17 cellular contexts compared by ENCODE assay signal in genomic region chr19:19551862-19552192, GRCh38. TPM values are rescaled to one million over a fixed set of nuclear protein-coding genes. Genes with fewer than 3 reads are reported as not detected.
A peak's percentile ranks its signal among the peaks of the same experiment; 100 is the strongest.
DNase-seq lines count a peak whose midpoint lies in the region; ATAC-seq and TF ChIP-seq lines count a peak whose summit lies in the region.
"Had no signal": no experiment of that assay in that cellular context is flagged by ENCODE, and none has a peak within 500 bp of the region (broad histone marks: within the 10 kb centered on the region; RNA-seq: fewer than 3 reads in every experiment).

No MANE protein-coding gene starts in this region.

- H3K4me3 ChIP-seq in H7 (ENCODE audit: insufficient read depth, low read depth, low read length) (no peak overlapping the region), astrocyte of the spinal cord (ENCODE audit: low read depth, low read length) (no peak overlapping the region)
- no peak overlapping the region for H3K4me3 ChIP-seq in effector memory CD4-positive, alpha-beta T cell (ENCODE audit: insufficient read depth, low read depth, low read length, poor library complexity, severe bottlenecking)
- H3K4me3 ChIP-seq: SJSA1 had no signal

- H3K27ac ChIP-seq in effector memory CD4-positive, alpha-beta T cell (ENCODE audit: insufficient read depth, low read length, poor library complexity, severe bottlenecking), result no peak overlapping the region
- H3K27ac ChIP-seq: C4-2B, SJSA1 had no signal

- TF ChIP-seq CTCF in astrocyte of the spinal cord (IDR thresholded peaks at IDR 0.05; ENCODE audit: low read depth, low read length), result no peak

- H3K27ac Mint-ChIP-seq in stimulated activated naive B cell treated with anti-CD40 and anti-IgM and Interleukin-4, amounts not matched to agents 10 μg/mL and 1 μg/mL and 100 μg/mL, for 72 hours, result peak overlapping the region; percentile 67
- H3K27ac Mint-ChIP-seq: IgD-negative memory B cell had no signal

- no peak overlapping the region for H3K4me3 Mint-ChIP-seq in stimulated activated naive B cell treated with anti-CD40 and anti-IgM and Interleukin-4, amounts not matched to agents 10 μg/mL and 1 μg/mL and 100 μg/mL, for 72 hours
- H3K4me3 Mint-ChIP-seq: IgD-negative memory B cell had no signal

- H3K4me1 Mint-ChIP-seq in stimulated activated naive B cell treated with anti-CD40 and anti-IgM and Interleukin-4, amounts not matched to agents 10 μg/mL and 1 μg/mL and 100 μg/mL, for 72 hours, result no peaks in the 10 kb centered on the region

- no peak for ATAC-seq in stimulated activated naive B cell treated with anti-CD40 and anti-IgM and Interleukin-4, amounts not matched to agents 10 μg/mL and 1 μg/mL and 100 μg/mL, for 72 hours (replicated peaks)

- H3K9me3 Mint-ChIP-seq in stimulated activated naive B cell treated with anti-CD40 and anti-IgM and Interleukin-4, amounts not matched to agents 10 μg/mL and 1 μg/mL and 100 μg/mL, for 72 hours, result peaks cover 0 to 2% of the 10 kb centered on the region in 2 donors

- H3K4me1 ChIP-seq in effector memory CD4-positive, alpha-beta T cell (ENCODE audit: control insufficient read depth, insufficient read depth, low read length, poor library complexity, severe bottlenecking), result peaks cover 6% of the 10 kb centered on the region
- H3K4me1 ChIP-seq: SJSA1 had no signal

- H3K27me3 Mint-ChIP-seq in stimulated activated naive B cell treated with anti-CD40 and anti-IgM and Interleukin-4, amounts not matched to agents 10 μg/mL and 1 μg/mL and 100 μg/mL, for 72 hours, result peaks cover 6 to 20% of the 10 kb centered on the region in 2 donors

- in situ Hi-C loops in astrocyte of the spinal cord (cut with HindIII; ENCODE audit: low sequenced_read_pairs), result no loop called here

- H3K36me3 ChIP-seq in H7 (replicated peaks; ENCODE audit: control insufficient read depth, insufficient read depth, low read length), result no peaks in the 10 kb centered on the region
- H3K36me3 ChIP-seq in effector memory CD4-positive, alpha-beta T cell (ENCODE audit: control insufficient read depth, insufficient read depth, low read length), result no peaks in the 10 kb centered on the region
- H3K36me3 ChIP-seq: SJSA1 had no signal

- no peaks in the 10 kb centered on the region for H3K9me3 ChIP-seq in effector memory CD4-positive, alpha-beta T cell (ENCODE audit: control insufficient read depth, low read length)
- H3K9me3 ChIP-seq: SJSA1 had no signal

- DNase-seq in H7 (peak; percentile 63), astrocyte of the spinal cord (ENCODE audit: low read depth, low spot score) (peak; percentile 48), myocyte (ENCODE audit: low read depth) (peak; percentile 93), cerebellar cortex (ENCODE audit: low spot score) (no peak)
- no peak for DNase-seq in stimulated activated naive B cell treated with anti-CD40 and anti-IgM and Interleukin-4, amounts not matched to agents 10 μg/mL and 1 μg/mL and 100 μg/mL, for 72 hours
- DNase-seq in stimulated activated CD4-positive, alpha-beta T cell treated with anti-CD3 and anti-CD28 coated beads, Interleukin-4, amount 100 ng/mL, for 4 hours, result no peak
- no peak for DNase-seq in effector memory CD4-positive, alpha-beta T cell
- DNase-seq: DMS153, HCEC 1CT, NCI-H1436 treated with DMSO at 0.1 percent for 48 hours, NCI-H2081 treated with DMSO at 0.1 percent for 48 hours, NCI-H226, NCI-H526 had no signal

- no peaks in the 10 kb centered on the region for H3K36me3 Mint-ChIP-seq in stimulated activated naive B cell treated with anti-CD40 and anti-IgM and Interleukin-4, amounts not matched to agents 10 μg/mL and 1 μg/mL and 100 μg/mL, for 72 hours
- H3K36me3 Mint-ChIP-seq: IgD-negative memory B cell had no signal

- H3K27me3 ChIP-seq in H7 (ENCODE audit: control insufficient read depth, insufficient read depth, low read length), result no peaks in the 10 kb centered on the region
- no peaks in the 10 kb centered on the region for H3K27me3 ChIP-seq in effector memory CD4-positive, alpha-beta T cell (replicated peaks; ENCODE audit: control insufficient read depth, insufficient read depth, low read length, poor library complexity, severe bottlenecking)
- H3K27me3 ChIP-seq: SJSA1 had no signal

RNA-seq across cellular contexts. Expression of gene CILP2, which starts 13.8 kb away (rescaled TPM):
- total RNA-seq in H7 (2014; rRNA removed; shearing (Covaris generic)), result 4.4 and 7.0 TPM in 2 replicates
- 0.26 and 0.62 TPM in 2 replicates for total RNA-seq in myocyte
- polyA plus RNA-seq in myocyte (2012), result 1.4 TPM
- total RNA-seq: HT-29 had no signal
- polyA plus RNA-seq: IgD-negative memory B cell had no signal

RNA-seq across cellular contexts. Expression of gene YJEFN3, which starts 23.1 kb away (rescaled TPM):
- 0.74 and 1.2 TPM in 2 replicates for total RNA-seq in H7 (2014; rRNA removed; shearing (Covaris generic))
- total RNA-seq in myocyte, result 1.6 and 4.5 TPM in 2 replicates
- 3.3 TPM for polyA plus RNA-seq in myocyte (2012)
- polyA plus RNA-seq: IgD-negative memory B cell had no signal

RNA-seq across cellular contexts. Expression of gene NDUFA13, which starts 35.8 kb away (rescaled TPM):
- 249 and 291 TPM in 2 replicates for total RNA-seq in H7 (2014; rRNA removed; shearing (Covaris generic))
- total RNA-seq in myocyte, result 18.0 and 46.5 TPM in 2 replicates
- polyA plus RNA-seq in myocyte (2012), result 588 TPM

RNA-seq across cellular contexts. Expression of gene TSSK6, which starts 36.5 kb away (rescaled TPM):
- 4.7 and 9.8 TPM in 2 replicates for total RNA-seq in H7 (2014; rRNA removed; shearing (Covaris generic))
- total RNA-seq in myocyte, result 0.91 and 1.4 TPM in 2 replicates
- polyA plus RNA-seq in myocyte (2012), result 2.8 TPM

Comparison
In these comparisons a context has a peak if more than half of its experiments do, and no peak if none do; other contexts are left out.
1. DNase-seq: peak in H7 (single experiment), astrocyte of the spinal cord (single experiment) and myocyte (single experiment); none in stimulated activated naive B cell treated with anti-CD40 and anti-IgM and Interleukin-4, amounts not matched to agents 10 μg/mL and 1 μg/mL and 100 μg/mL, for 72 hours (single experiment), stimulated activated CD4-positive, alpha-beta T cell treated with anti-CD3 and anti-CD28 coated beads, Interleukin-4, amount 100 ng/mL, for 4 hours (0 of 2), cerebellar cortex (single experiment) and effector memory CD4-positive, alpha-beta T cell (0 of 3).